ENCODE assay signal across 15 cellular contexts in the genomic region with DNA sequence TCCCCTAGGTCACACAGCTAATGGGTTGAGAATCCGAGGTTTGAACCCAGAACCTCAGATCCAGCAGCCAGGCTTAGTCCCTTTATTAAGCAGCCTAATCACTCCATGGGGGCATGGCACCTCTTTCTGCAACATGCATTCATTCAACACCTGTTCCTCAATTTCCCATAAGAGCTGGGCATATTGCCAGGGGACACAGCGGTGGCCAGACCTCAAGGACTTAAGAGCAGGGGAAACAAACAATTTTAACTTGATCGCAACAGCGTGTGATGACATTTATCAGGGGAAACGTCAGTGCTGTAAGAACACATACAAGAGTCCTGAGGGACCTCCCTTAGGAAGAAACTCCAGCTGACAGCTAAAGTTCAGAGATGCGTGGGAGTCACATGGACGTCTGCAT.
"Had no signal": no experiment of that assay in that cellular context is flagged by ENCODE, and none has a peak within 500 bp of the region (broad histone marks: within the 10 kb centered on the region; RNA-seq: fewer than 3 reads in every experiment).

No MANE protein-coding gene starts in this region.

- H3K4me3 Mint-ChIP-seq: neural crest cell, type B pancreatic cell had no signal

- H3K4me1 Mint-ChIP-seq: neural crest cell had no signal

- H3K27ac Mint-ChIP-seq: type B pancreatic cell had no signal

- H3K36me3 Mint-ChIP-seq: type B pancreatic cell had no signal

- DNase-seq: activated CD4-positive, alpha-beta T cell treated with anti-CD3 and anti-CD28 coated beads, Interleukin-2, amount 50 U/mL, for 4 hours; activated naive CD4-positive, alpha-beta T cell treated with anti-CD3 and anti-CD28 coated beads, Interleukin-2, amount 50 U/mL, for 16 hours; activated T-cell treated with anti-CD3 and anti-CD28 coated beads, Interleukin-2, amount 50 U/mL, for 1 hour; adrenal gland; colonic mucosa; effector CD8-positive, alpha-beta T cell; kidney; left ventricle myocardium superior; ovary; sigmoid colon; stimulated activated CD4-positive, alpha-beta T cell treated with anti-CD3 and anti-CD28 coated beads, Interleukin-12 subunit alpha, Interleukin-12 subunit beta, amount 100 ng/mL, for 4 hours; stimulated activated naive CD4-positive, alpha-beta T cell treated with Interleukin-2 at 50 U/mL for 16 hours had no signal

- ATAC-seq: activated CD4-positive, CD25-positive, alpha-beta regulatory T cell treated with anti-CD3 and anti-CD28 coated beads, Interleukin-2, amount 50 U/mL, for 24 hours; left ventricle myocardium superior had no signal
